Comparison of ENCODE assay signal across 1 cellular context in the genomic region with DNA sequence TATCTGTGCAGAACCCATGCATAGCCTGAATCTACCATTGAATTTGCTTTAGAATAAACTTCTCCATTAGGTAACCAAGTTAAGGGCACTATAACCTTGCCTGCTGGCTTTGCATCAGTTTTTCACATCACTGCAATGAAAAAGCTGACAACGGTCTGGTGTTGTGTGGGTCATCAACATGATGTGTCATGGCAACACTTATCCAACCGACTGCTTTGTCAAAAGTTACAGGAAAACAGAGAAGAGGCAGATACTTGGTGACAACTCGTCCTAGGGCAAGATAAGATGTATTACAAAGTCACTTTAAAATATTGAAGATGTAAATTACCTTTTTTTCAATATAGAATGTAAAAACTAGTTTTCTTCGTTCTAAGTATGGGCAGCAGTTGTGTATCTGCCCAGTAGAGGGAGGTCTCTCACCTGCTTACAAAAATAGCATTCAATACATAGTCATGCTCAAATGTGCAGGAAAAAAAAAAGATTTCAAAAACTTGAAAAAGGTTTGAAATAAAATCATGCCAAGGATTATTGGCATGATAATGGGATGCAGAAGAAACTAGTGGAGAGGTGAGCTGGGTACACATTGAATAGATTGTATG.
TF ChIP-seq lines count a peak whose summit lies in the region.

No MANE protein-coding gene starts in this region.

TF ChIP-seq in GM23338, 12 proteins besides CTCF, POLR2A, EP300 and RAD21 (continued from another document):
- TF ChIP-seq ZNF462 (CRISPR knock-in tag; IDR thresholded peaks at IDR 0.05) (no peak), NANOG (IDR thresholded peaks at IDR 0.05; ENCODE audit: borderline replicate concordance) (no peak), EZH2phosphoT487 (IDR thresholded peaks at IDR 0.05; ENCODE audit: unreplicated experiment) (no peak), POLR2AphosphoS5 (IDR thresholded peaks at IDR 0.05; ENCODE audit: low read depth) (no peak), CREB1 (CRISPR knock-in tag; IDR thresholded peaks at IDR 0.05; ENCODE audit: low read depth) (no peak), ETS1 (IDR thresholded peaks at IDR 0.05) (no peak), STAT1 (IDR thresholded peaks at IDR 0.05; ENCODE audit: unreplicated experiment) (no peak), EZH2 (IDR thresholded peaks at IDR 0.05; ENCODE audit: low read depth, unreplicated experiment) (no peak)
- TF ChIP-seq, protein P1, sequence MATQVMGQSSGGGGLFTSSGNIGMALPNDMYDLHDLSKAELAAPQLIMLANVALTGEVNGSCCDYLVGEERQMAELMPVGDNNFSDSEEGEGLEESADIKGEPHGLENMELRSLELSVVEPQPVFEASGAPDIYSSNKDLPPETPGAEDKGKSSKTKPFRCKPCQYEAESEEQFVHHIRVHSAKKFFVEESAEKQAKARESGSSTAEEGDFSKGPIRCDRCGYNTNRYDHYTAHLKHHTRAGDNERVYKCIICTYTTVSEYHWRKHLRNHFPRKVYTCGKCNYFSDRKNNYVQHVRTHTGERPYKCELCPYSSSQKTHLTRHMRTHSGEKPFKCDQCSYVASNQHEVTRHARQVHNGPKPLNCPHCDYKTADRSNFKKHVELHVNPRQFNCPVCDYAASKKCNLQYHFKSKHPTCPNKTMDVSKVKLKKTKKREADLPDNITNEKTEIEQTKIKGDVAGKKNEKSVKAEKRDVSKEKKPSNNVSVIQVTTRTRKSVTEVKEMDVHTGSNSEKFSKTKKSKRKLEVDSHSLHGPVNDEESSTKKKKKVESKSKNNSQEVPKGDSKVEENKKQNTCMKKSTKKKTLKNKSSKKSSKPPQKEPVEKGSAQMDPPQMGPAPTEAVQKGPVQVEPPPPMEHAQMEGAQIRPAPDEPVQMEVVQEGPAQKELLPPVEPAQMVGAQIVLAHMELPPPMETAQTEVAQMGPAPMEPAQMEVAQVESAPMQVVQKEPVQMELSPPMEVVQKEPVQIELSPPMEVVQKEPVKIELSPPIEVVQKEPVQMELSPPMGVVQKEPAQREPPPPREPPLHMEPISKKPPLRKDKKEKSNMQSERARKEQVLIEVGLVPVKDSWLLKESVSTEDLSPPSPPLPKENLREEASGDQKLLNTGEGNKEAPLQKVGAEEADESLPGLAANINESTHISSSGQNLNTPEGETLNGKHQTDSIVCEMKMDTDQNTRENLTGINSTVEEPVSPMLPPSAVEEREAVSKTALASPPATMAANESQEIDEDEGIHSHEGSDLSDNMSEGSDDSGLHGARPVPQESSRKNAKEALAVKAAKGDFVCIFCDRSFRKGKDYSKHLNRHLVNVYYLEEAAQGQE (IDR thresholded peaks at IDR 0.05; ENCODE audit: unreplicated experiment): no peak
TF ChIP-seq in GM23338: peak in this region for 0.
